Comparison of ENCODE assay signal across 8 cellular contexts in genomic region chr9:96453625-96454024, GRCh38. TPM values are rescaled to one million over a fixed set of nuclear protein-coding genes. Genes with fewer than 3 reads are reported as not detected.
DNase-seq lines count a peak whose midpoint lies in the region; ATAC-seq, FAIRE-seq and TF ChIP-seq lines count a peak whose summit lies in the region.

No MANE protein-coding gene starts in this region.

- DNase-seq in MM.1S: no peak
- DNase-seq in dorsolateral prefrontal cortex: peak in 6 of 10 donors; percentile 16 to 67 (median 40)
- DNase-seq in osteocyte (ENCODE audit: extremely low spot score, unreplicated experiment): no peak
- no peak for DNase-seq in effector memory CD8-positive, alpha-beta T cell
- DNase-seq in activated naive CD4-positive, alpha-beta T cell treated with Interleukin-2 at 50 U/mL for 16 hours: no peak
- no peak for DNase-seq in GM20000 (ENCODE audit: low spot score)
- DNase-seq in NCI-H1436 treated with DMSO at 0.1 percent for 48 hours (lab: John Stamatoyannopoulos, UW): no peak

- no peaks in the 10 kb centered on the region for H3K4me1 ChIP-seq in MM.1S (ENCODE audit: low read length)

- intact Hi-C loops in dorsolateral prefrontal cortex (cut with DNase I): loop anchor here (5.0 kb wide), 5 partner anchors 34 to 214 kb away; partner anchors contain the start of genes PRXL2C (in 1 of the 2) and ZNF367 (in 1 of the 2)

- no peak overlapping the region for H2AFZ ChIP-seq in MM.1S (ENCODE audit: low read length)

- H3F3A ChIP-seq in MM.1S (ENCODE audit: insufficient read depth, low read length): no peaks in the 10 kb centered on the region

- H3K27me3 ChIP-seq in MM.1S (replicated peaks; ENCODE audit: insufficient read depth, low read length): 0 out of 2 replicates have a peak, but pooled peaks cover 3% of the 10 kb centered on the region
- H3K27me3 ChIP-seq in dorsolateral prefrontal cortex: no peaks in the 10 kb centered on the region

- H3K27ac ChIP-seq in MM.1S (ENCODE audit: low read length) (no peak overlapping the region), dorsolateral prefrontal cortex (peak overlapping the region in 14 of 59 donors; percentile 5 to 66 (median 36))

- H3K4me3 Mint-ChIP-seq in osteocyte (ENCODE audit: unreplicated experiment): no peak overlapping the region
- no peak overlapping the region for H3K4me3 Mint-ChIP-seq in effector memory CD8-positive, alpha-beta T cell

- TF ChIP-seq CTCF in MM.1S (IDR thresholded peaks at IDR 0.05; ENCODE audit: low read length): peak; percentile 28
- TF ChIP-seq CTCF in dorsolateral prefrontal cortex (IDR thresholded peaks at IDR 0.05 in 54 of 56, conservative IDR thresholded peaks at IDR 0.05 in 2 of 56; ENCODE audit: low read depth in 1 of 56, partially characterized antibody in 56 of 56): peak in 54 of 56 donors; percentile 36 to 78 (median 59)
- peak; percentile 62 for TF ChIP-seq CTCF in osteocyte (IDR thresholded peaks at IDR 0.05)
- TF ChIP-seq CTCF in GM20000 (IDR thresholded peaks at IDR 0.05; ENCODE audit: extremely low read depth, missing control alignments): no peak

- peaks cover 4% of the 10 kb centered on the region for H3K36me3 Mint-ChIP-seq in osteocyte (ENCODE audit: unreplicated experiment)
- peaks cover 8% of the 10 kb centered on the region for H3K36me3 Mint-ChIP-seq in effector memory CD8-positive, alpha-beta T cell (ENCODE audit: insufficient read depth)

- H3K27me3 Mint-ChIP-seq in osteocyte (ENCODE audit: unreplicated experiment): no peaks in the 10 kb centered on the region
- H3K27me3 Mint-ChIP-seq in effector memory CD8-positive, alpha-beta T cell: no peaks in the 10 kb centered on the region

- no peak for ATAC-seq in effector memory CD8-positive, alpha-beta T cell (replicated peaks)

- H3K4me3 ChIP-seq in MM.1S (ENCODE audit: low read length) (no peak overlapping the region), dorsolateral prefrontal cortex (peak overlapping the region in 10 of 59 donors; percentile 0 to 19 (median 10))

- H3K9me3 Mint-ChIP-seq in osteocyte (ENCODE audit: unreplicated experiment): no peaks in the 10 kb centered on the region
- no peaks in the 10 kb centered on the region for H3K9me3 Mint-ChIP-seq in effector memory CD8-positive, alpha-beta T cell

- peaks cover 36% of the 10 kb centered on the region for H3K4me1 Mint-ChIP-seq in osteocyte (ENCODE audit: unreplicated experiment)
- peaks cover 12 to 14% of the 10 kb centered on the region in 2 donors for H3K4me1 Mint-ChIP-seq in effector memory CD8-positive, alpha-beta T cell (ENCODE audit: low read depth in 2 of 2)

- no peaks in the 10 kb centered on the region for H3K9me2 ChIP-seq in MM.1S (replicated peaks; ENCODE audit: insufficient read depth, low read length)

- no peaks in the 10 kb centered on the region for H3K36me3 ChIP-seq in MM.1S (replicated peaks; ENCODE audit: insufficient read depth, low read length)

- no peak overlapping the region for H3K9ac ChIP-seq in MM.1S (ENCODE audit: low read length)

- FAIRE-seq in G401.6 (lab: Jason Lieb, UNC): peak; percentile 94

- H3K27ac Mint-ChIP-seq in osteocyte (ENCODE audit: unreplicated experiment): no peak overlapping the region
- H3K27ac Mint-ChIP-seq in effector memory CD8-positive, alpha-beta T cell: peak overlapping the region in 1 of 2 donors; percentile 2

- no peak overlapping the region for H3K4me2 ChIP-seq in MM.1S (ENCODE audit: low read depth, low read length)

- H3K9me3 ChIP-seq in MM.1S (replicated peaks; ENCODE audit: insufficient read depth, low read length): no peaks in the 10 kb centered on the region

- no peaks in the 10 kb centered on the region for H3K79me2 ChIP-seq in MM.1S (ENCODE audit: low read length)

- H4K20me1 ChIP-seq in MM.1S (ENCODE audit: insufficient read depth, low read length): no peaks in the 10 kb centered on the region

RNA-seq across cellular contexts. Expression of gene HABP4, which starts 3.7 kb away (rescaled TPM):
- total RNA-seq in dorsolateral prefrontal cortex (100 to 1,000 TPM in 42 of 120 experiments, 10 to 100 TPM in 78; 55.7 to 140 (median 94.3) TPM), osteocyte (15.8 and 16.5 TPM in 2 replicates)

RNA-seq across cellular contexts. Expression of gene ZNF367, which starts 35.5 kb away (rescaled TPM):
- total RNA-seq in dorsolateral prefrontal cortex: 1 to 10 TPM in 116 of 120 experiments, under 1 TPM in 4; 0.69 to 9.8 (median 1.8) TPM
- total RNA-seq in osteocyte: 2.1 and 2.3 TPM in 2 replicates

Comparison
In these comparisons a context has a peak if more than half of its experiments do, and no peak if none do; other contexts are left out.
1. DNase-seq: peak in dorsolateral prefrontal cortex (6 of 10); none in MM.1S (single experiment), osteocyte (single experiment), effector memory CD8-positive, alpha-beta T cell (0 of 3), activated naive CD4-positive, alpha-beta T cell treated with Interleukin-2 at 50 U/mL for 16 hours (single experiment), GM20000 (single experiment) and NCI-H1436 treated with DMSO at 0.1 percent for 48 hours (single experiment).